Comparison of ENCODE assay signal across 1 cellular context in the genomic region with DNA sequence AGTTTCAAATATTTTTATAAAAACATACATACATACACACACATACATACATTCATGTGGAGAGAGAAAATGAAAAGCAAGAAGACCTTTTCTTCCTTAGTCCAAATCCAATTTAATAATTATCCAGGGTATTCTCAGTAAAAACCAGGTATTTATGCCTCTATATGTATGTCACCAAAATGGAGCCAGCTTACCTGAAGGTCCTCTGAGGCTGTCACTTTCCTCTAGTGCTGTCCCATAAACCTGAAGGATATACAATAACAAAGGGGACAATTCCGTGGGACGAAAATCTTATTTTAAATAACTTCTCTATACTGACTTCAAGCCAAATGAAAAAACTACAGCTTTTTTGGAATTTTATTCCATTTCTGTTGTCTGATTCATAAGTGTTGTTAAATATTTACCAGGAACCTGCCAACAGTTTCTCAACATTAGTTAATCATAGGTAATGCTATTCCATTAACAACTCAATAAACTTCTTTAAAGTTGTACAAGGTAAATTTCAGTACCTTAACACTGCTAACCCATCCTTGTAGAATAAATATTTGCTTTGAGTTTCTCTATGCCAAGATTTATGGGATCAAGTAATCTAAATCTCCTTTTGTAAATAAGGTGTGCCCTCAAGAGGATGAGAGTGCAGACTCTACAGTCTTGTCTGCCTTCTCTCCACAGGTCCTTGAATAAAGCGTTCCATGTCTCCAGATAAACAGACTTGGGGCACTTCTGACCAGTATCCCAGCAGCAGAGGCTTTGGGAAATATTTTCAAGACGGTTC.
TF ChIP-seq lines count a peak whose summit lies in the region.

No MANE protein-coding gene starts in this region.

TF ChIP-seq in A549, 52 proteins besides CTCF, POLR2A, EP300 and RAD21 (continued from another document):
- TF ChIP-seq ZFP36 (IDR thresholded peaks at IDR 0.05; ENCODE audit: borderline replicate concordance, partially characterized antibody) (peak; percentile 73), HDAC2 (IDR thresholded peaks at IDR 0.05) (no peak), ZC3H11A (IDR thresholded peaks at IDR 0.05) (no peak), RARB (CRISPR knock-in tag; IDR thresholded peaks at IDR 0.05) (no peak), GATA3 (IDR thresholded peaks at IDR 0.05; ENCODE audit: borderline replicate concordance) (peak; percentile 99), ESRRA (IDR thresholded peaks at IDR 0.05; ENCODE audit: borderline replicate concordance, low read length) (no peak), CEBPB (IDR thresholded peaks at IDR 0.05) (peak; percentile 86 to 92), EHF (CRISPR knock-in tag; IDR thresholded peaks at IDR 0.05) (no peak), MYC (IDR thresholded peaks at IDR 0.05; ENCODE audit: borderline replicate concordance, low read length) (no peak; the same call in 1 of the 2 replicates), TP53 (CRISPR knock-in tag; IDR thresholded peaks at IDR 0.05) (no peak), HOXB5 (CRISPR knock-in tag; IDR thresholded peaks at IDR 0.05) (peak; percentile 41; the same call in 1 of the 2 replicates), RFX5 (IDR thresholded peaks at IDR 0.05) (no peak), CHD2 (IDR thresholded peaks at IDR 0.05; ENCODE audit: low read length, partially characterized antibody) (no peak), NR3C1 (IDR thresholded peaks at IDR 0.05) (no peak), SREBF2 (IDR thresholded peaks at IDR 0.05) (no peak), JUNB (IDR thresholded peaks at IDR 0.05) (peak; percentile 99), POLR2AphosphoS2 (conservative IDR thresholded peaks at IDR 0.05; ENCODE audit: low read length) (no peak), PHF8 (IDR thresholded peaks at IDR 0.05; ENCODE audit: borderline replicate concordance, low read depth) (no peak), FOSL2 (IDR thresholded peaks at IDR 0.05) (peak; percentile 88), FOSL2 (CRISPR knock-in tag; IDR thresholded peaks at IDR 0.05) (peak; percentile 94), ELK1 (IDR thresholded peaks at IDR 0.05; ENCODE audit: low read depth, low read length) (no peak), CBX2 (IDR thresholded peaks at IDR 0.05; ENCODE audit: borderline replicate concordance, low read depth) (no peak), KDM5A (IDR thresholded peaks at IDR 0.05) (no peak), JUN (IDR thresholded peaks at IDR 0.05) (peak; percentile 84 to 99), BHLHE40 (IDR thresholded peaks at IDR 0.05; ENCODE audit: low read depth, low read length) (no peak), MAZ (IDR thresholded peaks at IDR 0.05; ENCODE audit: borderline replicate concordance, low read depth, low read length) (no peak), CBX8 (IDR thresholded peaks at IDR 0.05) (no peak), KDM1A (IDR thresholded peaks at IDR 0.05; ENCODE audit: low read depth) (no peak), SMC3 (IDR thresholded peaks at IDR 0.05) (peak; percentile 82), HES2 (IDR thresholded peaks at IDR 0.05) (0 out of 2 replicates have a peak, but pooled peaks have one; percentile 56), ATOH8 (CRISPR knock-in tag; IDR thresholded peaks at IDR 0.05; ENCODE audit: low read depth) (no peak), HOXA7 (CRISPR knock-in tag; IDR thresholded peaks at IDR 0.05) (no peak), MAFK (IDR thresholded peaks at IDR 0.05; ENCODE audit: partially characterized antibody) (no peak), HOXB13 (CRISPR knock-in tag; IDR thresholded peaks at IDR 0.05; ENCODE audit: low read depth) (no peak), NFE2L2 (conservative IDR thresholded peaks at IDR 0.05; ENCODE audit: low read length) (no peak), RNF2 (IDR thresholded peaks at IDR 0.05; ENCODE audit: borderline replicate concordance, low read depth) (no peak), NPAS2 (CRISPR knock-in tag; IDR thresholded peaks at IDR 0.05; ENCODE audit: borderline replicate concordance) (no peak), TFCP2L1 (CRISPR knock-in tag; IDR thresholded peaks at IDR 0.05) (no peak), RCOR1 (IDR thresholded peaks at IDR 0.05; ENCODE audit: low read depth, low read length) (no peak), FOSB (CRISPR knock-in tag; IDR thresholded peaks at IDR 0.05) (0 out of 2 replicates have a peak, but pooled peaks have one; percentile 25), ZSCAN20 (CRISPR knock-in tag; IDR thresholded peaks at IDR 0.05) (no peak), ZNF302 (CRISPR knock-in tag; IDR thresholded peaks at IDR 0.05) (no peak), FOXS1 (CRISPR knock-in tag; IDR thresholded peaks at IDR 0.05) (peak; percentile 60; the same call in 1 of the 2 replicates), HEYL (CRISPR knock-in tag; IDR thresholded peaks at IDR 0.05) (no peak), USF2 (IDR thresholded peaks at IDR 0.05) (no peak), CHD4 (IDR thresholded peaks at IDR 0.05; ENCODE audit: borderline replicate concordance) (no peak), EHMT2 (IDR thresholded peaks at IDR 0.05; ENCODE audit: low read depth) (no peak)
- TF ChIP-seq, protein P1, sequence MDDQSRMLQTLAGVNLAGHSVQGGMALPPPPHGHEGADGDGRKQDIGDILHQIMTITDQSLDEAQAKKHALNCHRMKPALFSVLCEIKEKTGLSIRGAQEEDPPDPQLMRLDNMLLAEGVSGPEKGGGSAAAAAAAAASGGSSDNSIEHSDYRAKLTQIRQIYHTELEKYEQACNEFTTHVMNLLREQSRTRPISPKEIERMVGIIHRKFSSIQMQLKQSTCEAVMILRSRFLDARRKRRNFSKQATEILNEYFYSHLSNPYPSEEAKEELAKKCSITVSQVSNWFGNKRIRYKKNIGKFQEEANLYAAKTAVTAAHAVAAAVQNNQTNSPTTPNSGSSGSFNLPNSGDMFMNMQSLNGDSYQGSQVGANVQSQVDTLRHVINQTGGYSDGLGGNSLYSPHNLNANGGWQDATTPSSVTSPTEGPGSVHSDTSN (IDR thresholded peaks at IDR 0.05): peak; percentile 48; the same call in 1 of the 2 replicates
- TF ChIP-seq, protein P2, sequence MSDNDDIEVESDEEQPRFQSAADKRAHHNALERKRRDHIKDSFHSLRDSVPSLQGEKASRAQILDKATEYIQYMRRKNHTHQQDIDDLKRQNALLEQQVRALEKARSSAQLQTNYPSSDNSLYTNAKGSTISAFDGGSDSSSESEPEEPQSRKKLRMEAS (IDR thresholded peaks at IDR 0.05): peak; percentile 71
- TF ChIP-seq, protein P3, sequence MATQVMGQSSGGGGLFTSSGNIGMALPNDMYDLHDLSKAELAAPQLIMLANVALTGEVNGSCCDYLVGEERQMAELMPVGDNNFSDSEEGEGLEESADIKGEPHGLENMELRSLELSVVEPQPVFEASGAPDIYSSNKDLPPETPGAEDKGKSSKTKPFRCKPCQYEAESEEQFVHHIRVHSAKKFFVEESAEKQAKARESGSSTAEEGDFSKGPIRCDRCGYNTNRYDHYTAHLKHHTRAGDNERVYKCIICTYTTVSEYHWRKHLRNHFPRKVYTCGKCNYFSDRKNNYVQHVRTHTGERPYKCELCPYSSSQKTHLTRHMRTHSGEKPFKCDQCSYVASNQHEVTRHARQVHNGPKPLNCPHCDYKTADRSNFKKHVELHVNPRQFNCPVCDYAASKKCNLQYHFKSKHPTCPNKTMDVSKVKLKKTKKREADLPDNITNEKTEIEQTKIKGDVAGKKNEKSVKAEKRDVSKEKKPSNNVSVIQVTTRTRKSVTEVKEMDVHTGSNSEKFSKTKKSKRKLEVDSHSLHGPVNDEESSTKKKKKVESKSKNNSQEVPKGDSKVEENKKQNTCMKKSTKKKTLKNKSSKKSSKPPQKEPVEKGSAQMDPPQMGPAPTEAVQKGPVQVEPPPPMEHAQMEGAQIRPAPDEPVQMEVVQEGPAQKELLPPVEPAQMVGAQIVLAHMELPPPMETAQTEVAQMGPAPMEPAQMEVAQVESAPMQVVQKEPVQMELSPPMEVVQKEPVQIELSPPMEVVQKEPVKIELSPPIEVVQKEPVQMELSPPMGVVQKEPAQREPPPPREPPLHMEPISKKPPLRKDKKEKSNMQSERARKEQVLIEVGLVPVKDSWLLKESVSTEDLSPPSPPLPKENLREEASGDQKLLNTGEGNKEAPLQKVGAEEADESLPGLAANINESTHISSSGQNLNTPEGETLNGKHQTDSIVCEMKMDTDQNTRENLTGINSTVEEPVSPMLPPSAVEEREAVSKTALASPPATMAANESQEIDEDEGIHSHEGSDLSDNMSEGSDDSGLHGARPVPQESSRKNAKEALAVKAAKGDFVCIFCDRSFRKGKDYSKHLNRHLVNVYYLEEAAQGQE (IDR thresholded peaks at IDR 0.05): no peak
- TF ChIP-seq, protein P4, sequence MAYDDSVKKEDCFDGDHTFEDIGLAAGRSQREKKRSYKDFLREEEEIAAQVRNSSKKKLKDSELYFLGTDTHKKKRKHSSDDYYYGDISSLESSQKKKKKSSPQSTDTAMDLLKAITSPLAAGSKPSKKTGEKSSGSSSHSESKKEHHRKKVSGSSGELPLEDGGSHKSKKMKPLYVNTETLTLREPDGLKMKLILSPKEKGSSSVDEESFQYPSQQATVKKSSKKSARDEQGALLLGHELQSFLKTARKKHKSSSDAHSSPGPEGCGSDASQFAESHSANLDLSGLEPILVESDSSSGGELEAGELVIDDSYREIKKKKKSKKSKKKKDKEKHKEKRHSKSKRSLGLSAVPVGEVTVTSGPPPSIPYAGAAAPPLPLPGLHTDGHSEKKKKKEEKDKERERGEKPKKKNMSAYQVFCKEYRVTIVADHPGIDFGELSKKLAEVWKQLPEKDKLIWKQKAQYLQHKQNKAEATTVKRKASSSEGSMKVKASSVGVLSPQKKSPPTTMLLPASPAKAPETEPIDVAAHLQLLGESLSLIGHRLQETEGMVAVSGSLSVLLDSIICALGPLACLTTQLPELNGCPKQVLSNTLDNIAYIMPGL (CRISPR knock-in tag; IDR thresholded peaks at IDR 0.05; ENCODE audit: borderline replicate concordance): no peak
- TF ChIP-seq, protein P5, sequence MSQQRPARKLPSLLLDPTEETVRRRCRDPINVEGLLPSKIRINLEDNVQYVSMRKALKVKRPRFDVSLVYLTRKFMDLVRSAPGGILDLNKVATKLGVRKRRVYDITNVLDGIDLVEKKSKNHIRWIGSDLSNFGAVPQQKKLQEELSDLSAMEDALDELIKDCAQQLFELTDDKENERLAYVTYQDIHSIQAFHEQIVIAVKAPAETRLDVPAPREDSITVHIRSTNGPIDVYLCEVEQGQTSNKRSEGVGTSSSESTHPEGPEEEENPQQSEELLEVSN (IDR thresholded peaks at IDR 0.05; ENCODE audit: borderline replicate concordance, low read depth): no peak
